Comparison of ENCODE assay signal across 33 cellular contexts in the genomic region with DNA sequence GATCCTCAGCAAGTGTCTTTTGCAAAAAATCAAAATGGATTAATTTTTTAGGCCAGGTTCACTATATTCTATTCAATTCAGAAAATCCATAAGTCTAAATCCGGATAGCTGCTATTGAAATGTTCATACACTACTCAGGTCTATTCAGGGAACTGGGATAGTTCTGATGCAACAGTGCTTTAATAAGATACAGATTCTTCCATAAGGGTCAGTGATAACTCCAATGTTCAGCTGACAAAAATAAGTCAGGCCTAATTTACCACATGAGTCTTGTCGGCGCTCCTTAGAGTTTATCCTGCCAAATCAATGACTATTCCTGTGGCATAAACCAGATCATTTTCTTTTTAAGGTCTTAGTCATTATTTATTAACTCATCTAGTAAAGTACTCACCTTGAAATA. TPM values are rescaled to one million over a fixed set of nuclear protein-coding genes. Genes with fewer than 3 reads are reported as not detected.
"Had no signal": no experiment of that assay in that cellular context is flagged by ENCODE, and none has a peak within 500 bp of the region (broad histone marks: within the 10 kb centered on the region; RNA-seq: fewer than 3 reads in every experiment).

No MANE protein-coding gene starts in this region.

- H3K36me3 Mint-ChIP-seq: naive thymus-derived CD4-positive, alpha-beta T cell; natural killer cell; stimulated activated memory B cell treated with anti-CD40 and anti-IgM and Interleukin-4, amounts not matched to agents 10 μg/mL and 1 μg/mL and 100 μg/mL, for 72 hours; type B pancreatic cell had no signal

- H3K27ac Mint-ChIP-seq: naive thymus-derived CD4-positive, alpha-beta T cell; natural killer cell; nephron progenitor cell; stimulated activated memory B cell treated with anti-CD40 and anti-IgM and Interleukin-4, amounts not matched to agents 10 μg/mL and 1 μg/mL and 100 μg/mL, for 72 hours; stimulated activated naive CD8-positive, alpha-beta T cell treated with anti-CD3 and anti-CD28 coated beads, Interleukin-15, amount 100 ng/mL, for 72 hours; type B pancreatic cell had no signal

- ATAC-seq: naive thymus-derived CD4-positive, alpha-beta T cell; natural killer cell; pancreas; right cardiac atrium; right lobe of liver; stimulated activated memory B cell treated with anti-CD40 and anti-IgM and Interleukin-4, amounts not matched to agents 10 μg/mL and 1 μg/mL and 100 μg/mL, for 72 hours; stimulated activated naive CD8-positive, alpha-beta T cell treated with anti-CD3 and anti-CD28 coated beads, Interleukin-15, amount 100 ng/mL, for 72 hours; stimulated activated naive CD8-positive, alpha-beta T cell treated with anti-CD3 and anti-CD28 coated beads, Interleukin-15, Interleukin-2, amounts not matched to agents 100 U/mL and 50 U/mL, for 24 hours; upper lobe of right lung had no signal

- H3K4me3 ChIP-seq: pancreas, prostate gland, right lobe of liver, sigmoid colon, skin epidermis, smooth muscle cell, spleen, suprapubic skin, testis, tibial artery, transverse colon, upper lobe of right lung, uterus had no signal

- H3K4me1 Mint-ChIP-seq: naive thymus-derived CD4-positive, alpha-beta T cell; natural killer cell; nephron progenitor cell; stimulated activated memory B cell treated with anti-CD40 and anti-IgM and Interleukin-4, amounts not matched to agents 10 μg/mL and 1 μg/mL and 100 μg/mL, for 72 hours; stimulated activated naive CD8-positive, alpha-beta T cell treated with anti-CD3 and anti-CD28 coated beads, Interleukin-15, amount 100 ng/mL, for 72 hours had no signal

- H3K27ac ChIP-seq: neutrophil, pancreas, prostate gland, right lobe of liver, sigmoid colon, skin epidermis, spleen, suprapubic skin, testis, tibial artery, transverse colon, upper lobe of right lung, uterus had no signal

- H3K27me3 Mint-ChIP-seq: naive thymus-derived CD4-positive, alpha-beta T cell; stimulated activated memory B cell treated with anti-CD40 and anti-IgM and Interleukin-4, amounts not matched to agents 10 μg/mL and 1 μg/mL and 100 μg/mL, for 72 hours; stimulated activated naive CD8-positive, alpha-beta T cell treated with anti-CD3 and anti-CD28 coated beads, Interleukin-15, amount 100 ng/mL, for 72 hours; type B pancreatic cell had no signal

- H3K27me3 ChIP-seq: neutrophil, pancreas, right lobe of liver, sigmoid colon, spleen, suprapubic skin, testis, tibial artery, transverse colon, upper lobe of right lung, uterus had no signal

- H3K4me2 ChIP-seq: smooth muscle cell had no signal

- H3K4me3 Mint-ChIP-seq: naive thymus-derived CD4-positive, alpha-beta T cell; natural killer cell; nephron progenitor cell; neural crest cell; stimulated activated memory B cell treated with anti-CD40 and anti-IgM and Interleukin-4, amounts not matched to agents 10 μg/mL and 1 μg/mL and 100 μg/mL, for 72 hours; stimulated activated naive CD8-positive, alpha-beta T cell treated with anti-CD3 and anti-CD28 coated beads, Interleukin-15, amount 100 ng/mL, for 72 hours; type B pancreatic cell had no signal

- H3K4me1 ChIP-seq: pancreas, prostate gland, right lobe of liver, sigmoid colon, spleen, suprapubic skin, testis, transverse colon, upper lobe of right lung, uterus had no signal

- DNase-seq: naive thymus-derived CD4-positive, alpha-beta T cell; natural killer cell; nephron progenitor cell; nucleus accumbens; pancreas; right cardiac atrium; right lobe of liver; sigmoid colon; spleen; stimulated activated CD4-positive, alpha-beta T cell treated with anti-CD3 and anti-CD28 coated beads, Interleukin-12 subunit alpha, Interleukin-12 subunit beta, amount 100 ng/mL, for 4 hours; stimulated activated CD4-positive, alpha-beta T cell treated with anti-CD3 and anti-CD28 coated beads, Interleukin-1b, Interleukin-23, amount 100 ng/mL, for 48 hours; stimulated activated CD4-positive, alpha-beta T cell treated with anti-CD3 and anti-CD28 coated beads, Interleukin-4, amount 100 ng/mL, for 1 hour; stimulated activated CD4-positive, alpha-beta T cell treated with anti-CD3 and anti-CD28 coated beads, Interleukin-4, amount 100 ng/mL, for 4 hours; stimulated activated CD8-positive, alpha-beta memory T cell treated with anti-CD3 and anti-CD28 coated beads, Interleukin-4, amount 100 ng/mL, for 48 hours; stimulated activated naive CD4-positive, alpha-beta T cell; stimulated activated naive CD8-positive, alpha-beta T cell treated with anti-CD3 and anti-CD28 coated beads, Interleukin-15, amount 100 ng/mL, for 72 hours; stimulated activated naive CD8-positive, alpha-beta T cell treated with anti-CD3 and anti-CD28 coated beads, Interleukin-15, Interleukin-2, amounts not matched to agents 100 U/mL and 50 U/mL, for 24 hours; substantia nigra; testis; tibial artery; transverse colon; upper lobe of right lung; uterus had no signal

- H3K9me3 ChIP-seq: neutrophil, pancreas, prostate gland, right lobe of liver, sigmoid colon, spleen, suprapubic skin, testis, tibial artery, upper lobe of right lung, uterus had no signal

- H3K36me3 ChIP-seq: neutrophil, pancreas, prostate gland, right lobe of liver, sigmoid colon, spleen, suprapubic skin, tibial artery, transverse colon, upper lobe of right lung, uterus had no signal

- H3K9me3 Mint-ChIP-seq: nephron progenitor cell; neural crest cell; stimulated activated memory B cell treated with anti-CD40 and anti-IgM and Interleukin-4, amounts not matched to agents 10 μg/mL and 1 μg/mL and 100 μg/mL, for 72 hours; type B pancreatic cell had no signal

RNA-seq across cellular contexts. Expression of a gene that starts 44.0 kb away (rescaled TPM):
- total RNA-seq: osteocyte, renal cortical epithelial cell had no signal
- polyA plus RNA-seq: naive thymus-derived CD4-positive, alpha-beta T cell had no signal
